Comparison of ENCODE assay signal across 19 cellular contexts in genomic region chr9:93087971-93088655, GRCh38. TPM values are rescaled to one million over a fixed set of nuclear protein-coding genes. Genes with fewer than 3 reads are reported as not detected.
DNase-seq lines count a peak whose midpoint lies in the region; ATAC-seq and TF ChIP-seq lines count a peak whose summit lies in the region.
"Had no signal": no experiment of that assay in that cellular context is flagged by ENCODE, and none has a peak within 500 bp of the region (broad histone marks: within the 10 kb centered on the region; RNA-seq: fewer than 3 reads in every experiment).

No MANE protein-coding gene starts in this region.

- peaks cover 53% of the 10 kb centered on the region for H3K36me3 Mint-ChIP-seq in CD8-positive, alpha-beta T cell
- H3K36me3 Mint-ChIP-seq in chondrocyte (ENCODE audit: low read depth) = peaks cover 4% of the 10 kb centered on the region
- H3K36me3 Mint-ChIP-seq in osteocyte (ENCODE audit: unreplicated experiment) = peaks cover 2% of the 10 kb centered on the region
- H3K36me3 Mint-ChIP-seq in nephron progenitor cell (ENCODE audit: low read depth) = peaks cover 5% of the 10 kb centered on the region
- H3K36me3 Mint-ChIP-seq: brain had no signal

- H3K4me3 Mint-ChIP-seq in CD8-positive, alpha-beta T cell = no peak overlapping the region
- H3K4me3 Mint-ChIP-seq in chondrocyte (ENCODE audit: unreplicated experiment) (no peak overlapping the region), osteocyte (ENCODE audit: unreplicated experiment) (no peak overlapping the region), nephron progenitor cell (no peak overlapping the region)
- H3K4me3 Mint-ChIP-seq: brain; T-helper 1 cell treated with Interleukin-12 subunit alpha and Interleukin-12 subunit beta and Interleukin-4 antibody, amounts not matched to agents 30 μg/mL and 1 μg/mL, for 36 hours had no signal

- H3K9me3 ChIP-seq in SK-N-SH = no peaks in the 10 kb centered on the region
- no peaks in the 10 kb centered on the region for H3K9me3 ChIP-seq in CD8-positive, alpha-beta T cell (ENCODE audit: low read length)

- no peaks in the 10 kb centered on the region for H3K79me2 ChIP-seq in SK-N-SH (ENCODE audit: insufficient read depth)

- no peak overlapping the region for H3K4me3 ChIP-seq in SK-N-SH (ENCODE audit: low read depth in 2 of 2, low read length in 1 of 2)
- no peak overlapping the region for H3K4me3 ChIP-seq in CD8-positive, alpha-beta T cell (ENCODE audit: low read depth, low read length)
- H3K4me3 ChIP-seq: GM23248, thoracic aorta had no signal

- intact Hi-C loops in CD8-positive, alpha-beta T cell (cut with DNase I, micrococcal nuclease) = no loop called here

- no peaks in the 10 kb centered on the region for H3K27me3 Mint-ChIP-seq in CD8-positive, alpha-beta T cell (ENCODE audit: low read depth)
- H3K27me3 Mint-ChIP-seq in chondrocyte (ENCODE audit: low read depth) (no peaks in the 10 kb centered on the region), osteocyte (ENCODE audit: unreplicated experiment) (no peaks in the 10 kb centered on the region), nephron progenitor cell (ENCODE audit: low read depth, poor library complexity) (no peaks in the 10 kb centered on the region)

- no peak overlapping the region for H2AFZ ChIP-seq in SK-N-SH (ENCODE audit: low read depth)
- H2AFZ ChIP-seq: GM23248 had no signal

- DNase-seq in SK-N-SH (peak; percentile 5), chondrocyte (ENCODE audit: low spot score) (peak; percentile 61), osteocyte (ENCODE audit: extremely low spot score, unreplicated experiment) (peak; percentile 77), nephron progenitor cell (no peak), COLO829 (ENCODE audit: low spot score) (no peak)
- peak in 1 of 7 experiments; percentile 42 for DNase-seq in CD8-positive, alpha-beta T cell
- DNase-seq: effector CD4-positive, alpha-beta T cell; GM23248; hypothalamus; NCI-H1436; NK-92 treated with Interleukin-12 subunit alpha and Interleukin-12 subunit beta, amount 100 ng/mL, for 24 hours had no signal

- no peaks in the 10 kb centered on the region; a peak in 1 of 4 replicates for H3K4me1 ChIP-seq in SK-N-SH (ENCODE audit: control insufficient read depth in 1 of 2, insufficient read depth in 2 of 2, low read depth in 1 of 2, low read length in 1 of 2)
- peaks cover 20% of the 10 kb centered on the region for H3K4me1 ChIP-seq in CD8-positive, alpha-beta T cell (ENCODE audit: insufficient read depth, low read length)

- no peaks in the 10 kb centered on the region for H3K36me3 ChIP-seq in SK-N-SH (replicated peaks in 1 of 2; ENCODE audit: control insufficient read depth in 1 of 2, insufficient read depth in 2 of 2, low read length in 1 of 2)
- H3K36me3 ChIP-seq in CD8-positive, alpha-beta T cell (ENCODE audit: insufficient read depth, low read length) = peaks cover 18% of the 10 kb centered on the region
- H3K36me3 ChIP-seq: thoracic aorta had no signal

- TF ChIP-seq EP300 in SK-N-SH (IDR thresholded peaks at IDR 0.05; ENCODE audit: borderline replicate concordance in 1 of 2, low read depth in 1 of 2, low read length in 1 of 2) = no peak

- H3K27ac Mint-ChIP-seq in CD8-positive, alpha-beta T cell = peak overlapping the region; percentile 76
- H3K27ac Mint-ChIP-seq in chondrocyte (ENCODE audit: unreplicated experiment) = no peak overlapping the region
- H3K27ac Mint-ChIP-seq in osteocyte (ENCODE audit: unreplicated experiment) = no peak overlapping the region
- no peak overlapping the region for H3K27ac Mint-ChIP-seq in nephron progenitor cell

- WGBS in SK-N-SH (ENCODE audit: low lambda C conversion rate) = 72% methylated on average over 10 of the region's 12 CpGs

- H3K4me2 ChIP-seq in SK-N-SH = no peak overlapping the region

- H3K9me3 Mint-ChIP-seq in CD8-positive, alpha-beta T cell = no peaks in the 10 kb centered on the region
- H3K9me3 Mint-ChIP-seq in chondrocyte (ENCODE audit: low read depth) (peaks cover 16% of the 10 kb centered on the region), osteocyte (ENCODE audit: unreplicated experiment) (peaks cover 5% of the 10 kb centered on the region), nephron progenitor cell (peaks cover 9% of the 10 kb centered on the region)

- H3F3A ChIP-seq in SK-N-SH (replicated peaks; ENCODE audit: insufficient read depth) = peaks cover 12% of the 10 kb centered on the region

- H3K27ac ChIP-seq in SK-N-SH (ENCODE audit: low read depth in 2 of 2, low read length in 1 of 2) = no peak overlapping the region
- no peak overlapping the region for H3K27ac ChIP-seq in CD8-positive, alpha-beta T cell (ENCODE audit: low read depth, low read length)
- H3K27ac ChIP-seq: 22Rv1, C4-2B, GM23248, thoracic aorta had no signal

- H3K9ac ChIP-seq in SK-N-SH = no peak overlapping the region
- H3K9ac ChIP-seq: GM23248 had no signal

- no peak for ATAC-seq in SK-N-SH treated with all-trans-retinoic acid at 6 μM for 48 hours
- ATAC-seq in CD8-positive, alpha-beta T cell = no peak
- no peak for ATAC-seq in HG02571 (IDR thresholded peaks at IDR 0.05; ENCODE audit: unreplicated experiment)

- no peaks in the 10 kb centered on the region for H3K9me2 ChIP-seq in SK-N-SH

- H3K27me3 ChIP-seq in SK-N-SH (ENCODE audit: insufficient read depth) = no peaks in the 10 kb centered on the region
- H3K27me3 ChIP-seq in CD8-positive, alpha-beta T cell (ENCODE audit: insufficient read depth, low read length) = no peaks in the 10 kb centered on the region

- POLR2A ChIA-PET in SK-N-SH (lab: Yijun Ruan, JAX) = interaction anchor here (0.7 kb wide), 1 partner anchor 51 kb away, joined by 4 read pairs; no protein-coding TSS in a partner anchor
- POLR2A ChIA-PET in CD8-positive, alpha-beta T cell (lab: Charles Lee) = interaction anchor here (0.6 kb wide), 1 partner anchor 69 kb away, joined by 3 read pairs; no protein-coding TSS in a partner anchor

- peaks cover 35% of the 10 kb centered on the region for H3K4me1 Mint-ChIP-seq in CD8-positive, alpha-beta T cell (ENCODE audit: low read depth)
- H3K4me1 Mint-ChIP-seq in chondrocyte (ENCODE audit: low read depth) (peaks cover 4% of the 10 kb centered on the region), osteocyte (ENCODE audit: unreplicated experiment) (no peaks in the 10 kb centered on the region), nephron progenitor cell (peaks cover 51% of the 10 kb centered on the region)

- CTCF ChIA-PET in SK-N-SH (lab: Yijun Ruan, JAX) = interaction anchor here (0.8 to 1.2 kb wide), 2 partner anchors 21 to 85 kb away, joined by 3 to 5 read pairs; no protein-coding TSS in a partner anchor
- CTCF ChIA-PET in CD8-positive, alpha-beta T cell (lab: Charles Lee) = interaction anchor here (0.8 to 2.7 kb wide), 4 partner anchors 9 to 85 kb away, joined by 3 to 12 read pairs (median 4); no protein-coding TSS in a partner anchor

- no peak for TF ChIP-seq RAD21 in SK-N-SH (IDR thresholded peaks at IDR 0.05; ENCODE audit: low read length)

- TF ChIP-seq CTCF in SK-N-SH (IDR thresholded peaks at IDR 0.05) (no peak), chondrocyte (IDR thresholded peaks at IDR 0.05) (no peak), osteocyte (IDR thresholded peaks at IDR 0.05) (no peak), nephron progenitor cell (IDR thresholded peaks at IDR 0.05) (no peak)
- no peak for TF ChIP-seq CTCF in CD8-positive, alpha-beta T cell (IDR thresholded peaks at IDR 0.05)

- no peaks in the 10 kb centered on the region for H4K20me1 ChIP-seq in SK-N-SH (ENCODE audit: insufficient read depth)

TF ChIP-seq in SK-N-SH, 30 proteins besides CTCF, POLR2A, EP300 and RAD21 (continues in another document):
- TF ChIP-seq RXRA (IDR thresholded peaks at IDR 0.05; ENCODE audit: borderline replicate concordance, low read depth) (no peak), RFX5 (IDR thresholded peaks at IDR 0.05; ENCODE audit: low read length) (no peak), TCF12 (IDR thresholded peaks at IDR 0.05) (no peak), CHD2 (IDR thresholded peaks at IDR 0.05; ENCODE audit: low read length, partially characterized antibody) (no peak), MEF2A (IDR thresholded peaks at IDR 0.05; ENCODE audit: borderline replicate concordance, low read depth) (no peak)

TF ChIP-seq in SK-N-SH treated with all-trans-retinoic acid at 6 μM for 48 hours, 23 proteins besides CTCF, POLR2A, EP300 and RAD21 (continues in another document):
- TF ChIP-seq OSR1 (CRISPR knock-in tag; IDR thresholded peaks at IDR 0.05) = no peak
- no peak for TF ChIP-seq BACH2 (CRISPR knock-in tag; IDR thresholded peaks at IDR 0.05; ENCODE audit: borderline replicate concordance)
- TF ChIP-seq PATZ1 (CRISPR knock-in tag; IDR thresholded peaks at IDR 0.05; ENCODE audit: borderline replicate concordance) = no peak
- TF ChIP-seq ZNF565 (CRISPR knock-in tag; conservative IDR thresholded peaks at IDR 0.05; ENCODE audit: low read depth) = no peak
- no peak for TF ChIP-seq ZFP3 (CRISPR knock-in tag; IDR thresholded peaks at IDR 0.05)

RNA-seq across cellular contexts. Expression of gene CARD19, which starts 7.9 kb away (rescaled TPM):
- polyA plus RNA-seq in SK-N-SH (2012; rRNA removed) = 141 and 165 TPM in 2 replicates
- polyA plus RNA-seq in SK-N-SH (2012; cell fraction: cytosol; rRNA removed) = 70.5 and 92.4 TPM in 2 replicates
- polyA plus RNA-seq in SK-N-SH (2012; cell fraction: nucleus; rRNA removed) = 149 and 161 TPM in 2 replicates
- total RNA-seq in CD8-positive, alpha-beta T cell = 10 to 100 TPM; 72.1 to 78.0 TPM
- total RNA-seq in chondrocyte (28.3 to 41.7 TPM (median 40.5 TPM) in 3 replicates), osteocyte (35.8 and 42.9 TPM in 2 replicates)

RNA-seq across cellular contexts. Expression of gene SUSD3, which starts 29.6 kb away (rescaled TPM):
- 0.49 and 0.67 TPM in 2 replicates for polyA plus RNA-seq in SK-N-SH (2012; rRNA removed)
- polyA plus RNA-seq in SK-N-SH (2012; cell fraction: cytosol; rRNA removed) = 0.33 and 0.35 TPM in 2 replicates
- polyA plus RNA-seq in SK-N-SH (2012; cell fraction: nucleus; rRNA removed) = 0.09 and 0.13 TPM in 2 replicates
- 10 to 100 TPM; 20.6 to 22.7 TPM for total RNA-seq in CD8-positive, alpha-beta T cell
- total RNA-seq in chondrocyte (not detected in 3 replicates), osteocyte (not detected in 2 replicates)
- total RNA-seq: LHCN-M2 had no signal
- polyA plus RNA-seq: GM23248 had no signal

RNA-seq across cellular contexts. Expression of gene NINJ1, which starts 45.9 kb away (rescaled TPM):
- 23.2 and 31.7 TPM in 2 replicates for polyA plus RNA-seq in SK-N-SH (2012; rRNA removed)
- polyA plus RNA-seq in SK-N-SH (2012; cell fraction: cytosol; rRNA removed) = 12.9 and 25.6 TPM in 2 replicates
- 14.4 and 14.8 TPM in 2 replicates for polyA plus RNA-seq in SK-N-SH (2012; cell fraction: nucleus; rRNA removed)
- total RNA-seq in CD8-positive, alpha-beta T cell = 100 to 1,000 TPM; 214 to 229 TPM
- total RNA-seq in chondrocyte (31.5 to 35.4 TPM (median 33.6 TPM) in 3 replicates), osteocyte (28.1 and 32.9 TPM in 2 replicates)

Comparison
In these comparisons a context has a peak if more than half of its experiments do, and no peak if none do; other contexts are left out.
1. DNase-seq: peak in SK-N-SH (single experiment), chondrocyte (single experiment) and osteocyte (single experiment); none in nephron progenitor cell (single experiment) and COLO829 (single experiment).
2. RNA of gene SUSD3, which starts 29.6 kb away (total RNA-seq): 20.6 to 22.7 TPM in CD8-positive, alpha-beta T cell; not detected in chondrocyte and not detected in osteocyte; every median in the first group is over 10 times any median in the second.